28 cellular contexts compared by ENCODE assay signal in genomic region chr21:35674895-35675470, GRCh38.
A peak's percentile ranks its signal among the peaks of the same experiment; 100 is the strongest.
DNase-seq lines count a peak whose midpoint lies in the region; ATAC-seq, FAIRE-seq and TF ChIP-seq lines count a peak whose summit lies in the region.
"Had no signal": no experiment of that assay in that cellular context is flagged by ENCODE, and none has a peak within 500 bp of the region (broad histone marks: within the 10 kb centered on the region; RNA-seq: fewer than 3 reads in every experiment).

No MANE protein-coding gene starts in this region.

- no peaks in the 10 kb centered on the region for H3K36me3 Mint-ChIP-seq in chondrocyte (ENCODE audit: low read depth)
- no peaks in the 10 kb centered on the region for H3K36me3 Mint-ChIP-seq in activated naive CD4-positive, alpha-beta T cell treated with anti-CD3 and anti-CD28 coated beads, Interleukin-2, amount 50 U/mL, for 72 hours
- H3K36me3 Mint-ChIP-seq: natural killer cell treated with Interleukin-12 subunit alpha and Interleukin-12 subunit beta and Interleukin-15 and Interleukin-18, amount 100 ng/mL, for 72 hours had no signal

- H3K27ac Mint-ChIP-seq in chondrocyte (ENCODE audit: unreplicated experiment), result no peak overlapping the region
- no peak overlapping the region for H3K27ac Mint-ChIP-seq in activated naive CD4-positive, alpha-beta T cell treated with anti-CD3 and anti-CD28 coated beads, Interleukin-2, amount 50 U/mL, for 72 hours
- H3K27ac Mint-ChIP-seq: activated naive CD4-positive, alpha-beta T cell treated with anti-CD3 and anti-CD28 coated beads for 36 hours; H9; natural killer cell treated with Interleukin-12 subunit alpha and Interleukin-12 subunit beta and Interleukin-15 and Interleukin-18, amount 100 ng/mL, for 72 hours had no signal

- H3K4me1 Mint-ChIP-seq in chondrocyte (ENCODE audit: low read depth), result no peaks in the 10 kb centered on the region

- no peak overlapping the region for H3K4me2 ChIP-seq in GM23248 (ENCODE audit: unreplicated experiment)
- H3K4me2 ChIP-seq: BLaER1 treated with 17β-estradiol and CSF1 and Interleukin-3, amounts not matched to agents 10 nM and 100 nM had no signal

- POLR2A ChIA-PET in A673 (lab: Charles Lee; ENCODE audit: low non-redundant PET), result no interaction called here

- H3K9ac ChIP-seq in GM23248, result no peak overlapping the region
- H3K9ac ChIP-seq: BLaER1 treated with 17β-estradiol and CSF1 and Interleukin-3, amounts not matched to agents 10 nM and 100 nM had no signal

- WGBS in GM23248 (ENCODE audit: low coverage in 1 of 2, low lambda C conversion rate in 2 of 2, missing lambda C conversion rate in 2 of 2), 2 experiments, result 64 to 70% methylated on average over 7 of the region's 7 CpGs
- WGBS in pancreas, 2 donors, result 21 to 26% methylated on average over 7 of the region's 7 CpGs

- ATAC-seq in pancreas (peak; percentile 53 to 77 (median 68)), sciatic nerve (no peak)
- ATAC-seq in activated naive CD4-positive, alpha-beta T cell treated with anti-CD3 and anti-CD28 coated beads, Interleukin-2, amount 50 U/mL, for 72 hours, result no peak
- ATAC-seq: lower lobe of right lung; mucosa of descending colon; natural killer cell treated with Interleukin-12 subunit alpha and Interleukin-12 subunit beta and Interleukin-15 and Interleukin-18, amount 100 ng/mL, for 72 hours had no signal

- H4K20me1 ChIP-seq in GM23248 (ENCODE audit: insufficient read depth), result no peaks in the 10 kb centered on the region
- H4K20me1 ChIP-seq: BLaER1 treated with 17β-estradiol and CSF1 and Interleukin-3, amounts not matched to agents 10 nM and 100 nM had no signal

- H3K9me3 ChIP-seq in GM23248 (ENCODE audit: low read depth), result no peaks in the 10 kb centered on the region
- no peaks in the 10 kb centered on the region for H3K9me3 ChIP-seq in pancreas
- no peaks in the 10 kb centered on the region for H3K9me3 ChIP-seq in A673 (ENCODE audit: low read depth, low read length, poor library complexity, severe bottlenecking)
- H3K9me3 ChIP-seq: BLaER1 treated with 17β-estradiol and CSF1 and Interleukin-3, amounts not matched to agents 10 nM and 100 nM; lower lobe of right lung; mucosa of descending colon; right atrium auricular region; suprapubic skin had no signal

- H3K36me3 ChIP-seq in GM23248 (ENCODE audit: low read depth) (no peaks in the 10 kb centered on the region), pancreas (no peaks in the 10 kb centered on the region), A673 (ENCODE audit: insufficient read depth, low read length, poor library complexity, severe bottlenecking) (no peaks in the 10 kb centered on the region)
- H3K36me3 ChIP-seq: BLaER1 treated with 17β-estradiol and CSF1 and Interleukin-3, amounts not matched to agents 10 nM and 100 nM; lower lobe of right lung; right atrium auricular region; suprapubic skin had no signal

- FAIRE-seq in pancreas (lab: Jason Lieb, UNC), result no peak
- FAIRE-seq: GM18507, HTR-8/SVneo, kidney, urothelium cell line had no signal

- H3K4me3 ChIP-seq in GM23248 (no peak overlapping the region), pancreas (no peak overlapping the region), A673 (ENCODE audit: low read depth, low read length, poor library complexity, severe bottlenecking) (no peak overlapping the region)
- H3K4me3 ChIP-seq: BLaER1 treated with 17β-estradiol and CSF1 and Interleukin-3, amounts not matched to agents 10 nM and 100 nM; lower lobe of right lung; mucosa of descending colon; right atrium auricular region; suprapubic skin had no signal

- H3K79me2 ChIP-seq in GM23248 (ENCODE audit: insufficient read depth), result no peaks in the 10 kb centered on the region

- peaks cover 5% of the 10 kb centered on the region for H3K27me3 Mint-ChIP-seq in chondrocyte (ENCODE audit: low read depth)

- no peak overlapping the region for H3K4me3 Mint-ChIP-seq in chondrocyte (ENCODE audit: unreplicated experiment)
- H3K4me3 Mint-ChIP-seq: activated naive CD4-positive, alpha-beta T cell treated with anti-CD3 and anti-CD28 coated beads for 36 hours; H9; natural killer cell treated with Interleukin-12 subunit alpha and Interleukin-12 subunit beta and Interleukin-15 and Interleukin-18, amount 100 ng/mL, for 72 hours had no signal

- H2AFZ ChIP-seq in GM23248, result no peak overlapping the region

- no peaks in the 10 kb centered on the region for H3K9me2 ChIP-seq in GM23248 (ENCODE audit: insufficient read depth)

- peaks cover 3% of the 10 kb centered on the region for H3K9me3 Mint-ChIP-seq in chondrocyte (ENCODE audit: low read depth)
- peaks cover 5% of the 10 kb centered on the region in 2 donors for H3K9me3 Mint-ChIP-seq in activated naive CD4-positive, alpha-beta T cell treated with anti-CD3 and anti-CD28 coated beads, Interleukin-2, amount 50 U/mL, for 72 hours
- H3K9me3 Mint-ChIP-seq: activated naive CD4-positive, alpha-beta T cell treated with anti-CD3 and anti-CD28 coated beads for 36 hours; H9; natural killer cell treated with Interleukin-12 subunit alpha and Interleukin-12 subunit beta and Interleukin-15 and Interleukin-18, amount 100 ng/mL, for 72 hours had no signal

- CTCF ChIA-PET in A673 (lab: Charles Lee), result no interaction called here

- intact Hi-C loops in pancreas (cut with DNase I), result no loop called here
- intact Hi-C loops in sciatic nerve (cut with DNase I), result no loop called here
- intact Hi-C loops in A673 (cut with micrococcal nuclease; ENCODE audit: unreplicated experiment), result no loop called here

- no peaks in the 10 kb centered on the region for H3K27me3 ChIP-seq in GM23248 (replicated peaks; ENCODE audit: insufficient read depth)
- H3K27me3 ChIP-seq in pancreas, result no peaks in the 10 kb centered on the region
- H3K27me3 ChIP-seq in A673 (replicated peaks; ENCODE audit: insufficient read depth, low read depth, low read length, poor library complexity), result peaks cover 5% of the 10 kb centered on the region
- H3K27me3 ChIP-seq: BLaER1 treated with 17β-estradiol and CSF1 and Interleukin-3, amounts not matched to agents 10 nM and 100 nM; right atrium auricular region had no signal

- TF ChIP-seq CTCF in chondrocyte (IDR thresholded peaks at IDR 0.05), result peak; percentile 40
- peak in 1 of 4 donors; percentile 12 for TF ChIP-seq CTCF in pancreas (IDR thresholded peaks at IDR 0.05)
- TF ChIP-seq CTCF in A673 (conservative IDR thresholded peaks at IDR 0.05; ENCODE audit: low read depth, low read length), result no peak

- in situ Hi-C loops in GM23248 (cut with MboI), result no loop called here

- H3K27ac ChIP-seq in GM23248 (no peak overlapping the region), pancreas (peak overlapping the region in 2 of 4 donors; percentile 36 to 41), A673 (ENCODE audit: low read depth, low read length, poor library complexity, severe bottlenecking) (no peak overlapping the region)
- H3K27ac ChIP-seq: BLaER1 treated with 17β-estradiol and CSF1 and Interleukin-3, amounts not matched to agents 10 nM and 100 nM; lower lobe of right lung; right atrium auricular region; suprapubic skin had no signal

- no TSS peak for BruUV-seq in A673 (replicated peaks; lab: Mats Ljungman, UMichigan)

- DNase-seq in GM23248 (peak; percentile 8), OCI-M1 (lab: John Stamatoyannopoulos, UW) (peak; percentile 39), chondrocyte (ENCODE audit: low spot score) (no peak), pancreas (peak in 1 of 6 donors; percentile 28), NCI-H2171 treated with DMSO at 0.1 percent for 48 hours (lab: John Stamatoyannopoulos, UW) (no peak), sciatic nerve (ENCODE audit: low spot score) (no peak), A673 (ENCODE audit: low spot score) (no peak)
- no peak for DNase-seq in activated naive CD4-positive, alpha-beta T cell treated with anti-CD3 and anti-CD28 coated beads, Interleukin-2, amount 50 U/mL, for 72 hours (ENCODE audit: low spot score in 2 of 2)
- DNase-seq: activated CD4-positive, alpha-beta T cell treated with anti-CD3 and anti-CD28 coated beads for 48 hours; activated naive CD4-positive, alpha-beta T cell treated with anti-CD3 and anti-CD28 coated beads for 36 hours; amygdala; caudate nucleus; DMS79; glutamatergic neuron; H9; Karpas-422; kidney; lower lobe of right lung; mucosa of descending colon; NCI-H146; stimulated activated naive CD4-positive, alpha-beta T cell had no signal

- no peaks in the 10 kb centered on the region for H3F3A ChIP-seq in GM23248 (ENCODE audit: insufficient read depth)

- H3K4me1 ChIP-seq in GM23248 (ENCODE audit: insufficient read depth) (no peaks in the 10 kb centered on the region), pancreas (peaks cover 0 to 20% (median 16%) of the 10 kb centered on the region in 3 donors), A673 (ENCODE audit: insufficient read depth, low read length, poor library complexity, severe bottlenecking) (no peaks in the 10 kb centered on the region)
- H3K4me1 ChIP-seq: BLaER1 treated with 17β-estradiol and CSF1 and Interleukin-3, amounts not matched to agents 10 nM and 100 nM; lower lobe of right lung; right atrium auricular region; suprapubic skin had no signal

Comparison
In these comparisons a context has a peak if more than half of its experiments do, and no peak if none do; other contexts are left out.
1. DNase-seq: peak in GM23248 (single experiment) and OCI-M1 (single experiment); none in chondrocyte (single experiment), NCI-H2171 treated with DMSO at 0.1 percent for 48 hours (single experiment), sciatic nerve (single experiment), A673 (single experiment) and activated naive CD4-positive, alpha-beta T cell treated with anti-CD3 and anti-CD28 coated beads, Interleukin-2, amount 50 U/mL, for 72 hours (0 of 2).
2. ATAC-seq: peak in pancreas (4 of 4); none in sciatic nerve (single experiment) and activated naive CD4-positive, alpha-beta T cell treated with anti-CD3 and anti-CD28 coated beads, Interleukin-2, amount 50 U/mL, for 72 hours (0 of 2).